In genomic region chrX:25968920-25969319, GRCh38 we compare ENCODE assay signal across 8 cellular contexts.
A peak's percentile ranks its signal among the peaks of the same experiment; 100 is the strongest.
DNase-seq lines count a peak whose midpoint lies in the region; ATAC-seq, FAIRE-seq and TF ChIP-seq lines count a peak whose summit lies in the region.

No MANE protein-coding gene starts in this region.

- TF ChIP-seq CTCF in choroid plexus epithelial cell (conservative IDR thresholded peaks at IDR 0.05; ENCODE audit: low read depth, low read length): peak; percentile 43
- peak; percentile 66 for TF ChIP-seq CTCF in type B pancreatic cell (conservative IDR thresholded peaks at IDR 0.05)
- no peak for TF ChIP-seq CTCF in kidney (IDR thresholded peaks at IDR 0.05; ENCODE audit: borderline replicate concordance, extremely low read depth, insufficient read depth)

- H3K36me3 ChIP-seq in kidney (ENCODE audit: control insufficient read depth in 1 of 2, insufficient read depth in 2 of 2, low read length in 2 of 2): no peaks in the 10 kb centered on the region

- H3K4me1 Mint-ChIP-seq in type B pancreatic cell (ENCODE audit: unreplicated experiment): no peaks in the 10 kb centered on the region

- H3K4me3 ChIP-seq in choroid plexus epithelial cell (ENCODE audit: low read depth, low read length) (no peak overlapping the region), kidney (ENCODE audit: low read length in 2 of 2) (no peak overlapping the region)

- H3K27me3 Mint-ChIP-seq in type B pancreatic cell: no peaks in the 10 kb centered on the region

- no peaks in the 10 kb centered on the region for H3K4me1 ChIP-seq in kidney (ENCODE audit: control insufficient read depth in 1 of 2, insufficient read depth in 1 of 2, low read depth in 1 of 2, low read length in 2 of 2)

- peaks cover 0 to 4% of the 10 kb centered on the region in 2 donors for H3K9me3 ChIP-seq in kidney (ENCODE audit: control insufficient read depth in 1 of 2, low read length in 2 of 2)

- peaks cover 4% of the 10 kb centered on the region for H3K9me3 Mint-ChIP-seq in type B pancreatic cell

- H3K4me3 Mint-ChIP-seq in type B pancreatic cell: no peak overlapping the region

- no peak overlapping the region for H3K27ac ChIP-seq in kidney (ENCODE audit: low read depth in 2 of 2, low read length in 2 of 2)

- no peak for FAIRE-seq in kidney (lab: Jason Lieb, UNC)

- ATAC-seq in GM21381 (IDR thresholded peaks at IDR 0.05; ENCODE audit: unreplicated experiment): no peak

- intact Hi-C loops in kidney (cut with DNase I): no loop called here

- no peaks in the 10 kb centered on the region for H3K36me3 Mint-ChIP-seq in type B pancreatic cell

- no peak overlapping the region for H3K27ac Mint-ChIP-seq in type B pancreatic cell

- peak; percentile 2 for DNase-seq in stimulated activated CD4-positive, alpha-beta T cell treated with anti-CD3 and anti-CD28 coated beads, Interleukin-15, amount 100 ng/mL, for 24 hours
- DNase-seq in stimulated activated CD4-positive, alpha-beta T cell treated with anti-CD3 and anti-CD28 coated beads, Interleukin-12 subunit alpha, Interleukin-12 subunit beta, amount 100 ng/mL, for 4 hours: no peak
- DNase-seq in NCI-H1694 treated with DMSO at 0.1 percent for 48 hours (lab: John Stamatoyannopoulos, UW) (peak; percentile 4), choroid plexus epithelial cell (ENCODE audit: low read depth) (peak; percentile 7), type B pancreatic cell (ENCODE audit: extremely low spot score, unreplicated experiment) (no peak), midbrain (lab: John Stamatoyannopoulos, UW) (no peak), kidney (no peak)

- H3K9ac ChIP-seq in kidney (ENCODE audit: low read length in 2 of 2): no peak overlapping the region

Comparison
In these comparisons a context has a peak if more than half of its experiments do, and no peak if none do; other contexts are left out.
1. DNase-seq: peak in stimulated activated CD4-positive, alpha-beta T cell treated with anti-CD3 and anti-CD28 coated beads, Interleukin-15, amount 100 ng/mL, for 24 hours (single experiment), NCI-H1694 treated with DMSO at 0.1 percent for 48 hours (single experiment) and choroid plexus epithelial cell (single experiment); none in stimulated activated CD4-positive, alpha-beta T cell treated with anti-CD3 and anti-CD28 coated beads, Interleukin-12 subunit alpha, Interleukin-12 subunit beta, amount 100 ng/mL, for 4 hours (single experiment), type B pancreatic cell (single experiment), midbrain (single experiment) and kidney (single experiment).